ENCODE assay signal across 13 cellular contexts in the genomic region with DNA sequence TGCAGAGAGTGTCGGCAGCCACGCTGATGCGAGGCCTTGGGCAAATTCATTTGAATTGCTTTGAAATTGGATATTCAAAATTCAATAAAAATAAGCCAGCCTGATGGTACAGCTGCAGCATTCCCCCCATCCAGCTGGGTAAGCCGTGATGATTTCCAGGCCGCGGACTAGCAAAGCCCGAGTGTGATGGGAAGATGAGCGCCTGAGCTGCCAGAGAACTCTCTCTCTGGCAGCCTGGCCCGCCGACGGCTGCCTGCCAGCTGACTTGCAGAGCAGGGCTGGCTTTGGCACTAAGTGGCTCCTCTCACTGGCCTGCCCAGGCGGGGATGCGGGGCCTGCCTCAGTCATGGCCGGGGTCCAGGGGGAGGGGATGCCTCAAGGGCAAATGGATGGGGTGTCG.
DNase-seq lines count a peak whose midpoint lies in the region; ATAC-seq, FAIRE-seq and TF ChIP-seq lines count a peak whose summit lies in the region.
"Had no signal": no experiment of that assay in that cellular context is flagged by ENCODE, and none has a peak within 500 bp of the region (broad histone marks: within the 10 kb centered on the region; RNA-seq: fewer than 3 reads in every experiment).

No MANE protein-coding gene starts in this region.

- intact Hi-C loops in testis (cut with DNase I; ENCODE audit: low total_unique reads) = no loop called here

- TF ChIP-seq CTCF in GM23338 (conservative IDR thresholded peaks at IDR 0.05; ENCODE audit: low read depth in 2 of 2) = no peak
- no peak for TF ChIP-seq CTCF in hepatocyte (IDR thresholded peaks at IDR 0.05; ENCODE audit: poor library complexity)
- no peak for TF ChIP-seq CTCF in testis (IDR thresholded peaks at IDR 0.05)

- H3K36me3 Mint-ChIP-seq in GM23338 (ENCODE audit: low read depth) = no peaks in the 10 kb centered on the region
- H3K36me3 Mint-ChIP-seq: activated naive CD8-positive, alpha-beta T cell treated with anti-CD3 and anti-CD28 coated beads, Interleukin-2, amount 10 ng/mL, durations not matched to agents 7 days and 5 days had no signal

- H3K9me3 ChIP-seq in hepatocyte (ENCODE audit: low read depth) (no peaks in the 10 kb centered on the region), testis (no peaks in the 10 kb centered on the region)
- H3K9me3 ChIP-seq: colonic mucosa had no signal

- H3K4me1 Mint-ChIP-seq in GM23338 = peaks cover 14% of the 10 kb centered on the region
- H3K4me1 Mint-ChIP-seq: activated naive CD8-positive, alpha-beta T cell treated with anti-CD3 and anti-CD28 coated beads, Interleukin-2, amount 10 ng/mL, durations not matched to agents 7 days and 5 days had no signal

- whole genome bisulfite sequencing in hepatocyte (ENCODE audit: low lambda C conversion rate, missing lambda C conversion rate) = 59% methylated on average over 15 of the region's 15 CpGs
- 55 to 57% methylated on average over 15 of the region's 15 CpGs for whole genome bisulfite sequencing in testis, 2 donors

- H3K4me3 ChIP-seq in GM23338 (no peak overlapping the region), hepatocyte (no peak overlapping the region), rectal smooth muscle tissue (ENCODE audit: low read length) (no peak overlapping the region), testis (no peak overlapping the region)
- H3K4me3 ChIP-seq: colonic mucosa had no signal

- H3K9ac ChIP-seq in rectal smooth muscle tissue (ENCODE audit: low read length) = no peak overlapping the region

- no peak overlapping the region for H3K4me3 Mint-ChIP-seq in GM23338
- H3K4me3 Mint-ChIP-seq: activated naive CD8-positive, alpha-beta T cell treated with anti-CD3 and anti-CD28 coated beads, Interleukin-2, amount 10 ng/mL, durations not matched to agents 7 days and 5 days had no signal

- no peaks in the 10 kb centered on the region for H3K27me3 ChIP-seq in GM23338 (ENCODE audit: insufficient read depth)
- H3K27me3 ChIP-seq in hepatocyte = no peaks in the 10 kb centered on the region
- H3K27me3 ChIP-seq in rectal smooth muscle tissue (ENCODE audit: control insufficient read depth, insufficient read depth, low read length) = no peaks in the 10 kb centered on the region
- H3K27me3 ChIP-seq in testis = no peaks in the 10 kb centered on the region
- H3K27me3 ChIP-seq: colonic mucosa had no signal

- no peak for FAIRE-seq in RCC 7860 (lab: Jason Lieb, UNC)
- FAIRE-seq: HepG2, small intestine had no signal

- H3K4me1 ChIP-seq in GM23338 (ENCODE audit: insufficient read depth) (no peaks in the 10 kb centered on the region), hepatocyte (ENCODE audit: insufficient read depth) (no peaks in the 10 kb centered on the region), rectal smooth muscle tissue (ENCODE audit: control insufficient read depth, insufficient read depth, low read length) (peaks cover 9% of the 10 kb centered on the region), testis (peaks cover 3% of the 10 kb centered on the region)
- H3K4me1 ChIP-seq: colonic mucosa had no signal

- H3K79me2 ChIP-seq in GM23338 (replicated peaks; ENCODE audit: insufficient read depth) (no peaks in the 10 kb centered on the region), hepatocyte (no peaks in the 10 kb centered on the region)

- no peaks in the 10 kb centered on the region for H3K9me2 ChIP-seq in GM23338 (ENCODE audit: insufficient read depth)
- H3K9me2 ChIP-seq in hepatocyte (replicated peaks; ENCODE audit: insufficient read depth) = no peaks in the 10 kb centered on the region

- H3K4me2 ChIP-seq in GM23338 (no peak overlapping the region), hepatocyte (peak overlapping the region; percentile 51)

- H3K9me3 Mint-ChIP-seq in GM23338 = no peaks in the 10 kb centered on the region
- H3K9me3 Mint-ChIP-seq: activated naive CD8-positive, alpha-beta T cell treated with anti-CD3 and anti-CD28 coated beads, Interleukin-2, amount 10 ng/mL, durations not matched to agents 7 days and 5 days had no signal

- no peaks in the 10 kb centered on the region for H3F3A ChIP-seq in GM23338 (replicated peaks; ENCODE audit: low read depth)

- H3K27ac ChIP-seq in GM23338 (ENCODE audit: low read depth) (no peak overlapping the region), hepatocyte (no peak overlapping the region), rectal smooth muscle tissue (ENCODE audit: low read depth, low read length) (peak overlapping the region; percentile 41), testis (no peak overlapping the region)
- H3K27ac ChIP-seq: colonic mucosa had no signal

- no peak for TF ChIP-seq POLR2A in testis (IDR thresholded peaks at IDR 0.05)

- H2AFZ ChIP-seq in GM23338 (no peak overlapping the region), hepatocyte (no peak overlapping the region)

- peak; percentile 50 for ATAC-seq in GM23338
- no peak for ATAC-seq in HG03354 (IDR thresholded peaks at IDR 0.05; ENCODE audit: poor library complexity, severe bottlenecking, unreplicated experiment)
- no peak for ATAC-seq in GM21576 (IDR thresholded peaks at IDR 0.05; ENCODE audit: unreplicated experiment)
- ATAC-seq: HepG2 had no signal

- H3K27ac Mint-ChIP-seq in GM23338 = no peak overlapping the region
- H3K27ac Mint-ChIP-seq: activated naive CD8-positive, alpha-beta T cell treated with anti-CD3 and anti-CD28 coated beads, Interleukin-2, amount 10 ng/mL, durations not matched to agents 7 days and 5 days had no signal

- no peaks in the 10 kb centered on the region; the same call in 1 of the 2 replicates for H3K36me3 ChIP-seq in GM23338 (ENCODE audit: insufficient read depth)
- no peaks in the 10 kb centered on the region for H3K36me3 ChIP-seq in hepatocyte (replicated peaks; ENCODE audit: insufficient read depth, low read depth)
- H3K36me3 ChIP-seq in rectal smooth muscle tissue (ENCODE audit: control insufficient read depth, insufficient read depth, low read length) = no peaks in the 10 kb centered on the region
- no peaks in the 10 kb centered on the region for H3K36me3 ChIP-seq in testis (ENCODE audit: low read depth, missing control alignments)
- H3K36me3 ChIP-seq: colonic mucosa had no signal

- DNase-seq in GM23338 (ENCODE audit: low spot score) (no peak), anterior cingulate cortex (lab: John Stamatoyannopoulos, UW) (peak in 55 of 58 donors; percentile 13 to 79 (median 55)), hepatocyte (ENCODE audit: low spot score) (peak; percentile 74), RCC 7860 (ENCODE audit: low spot score) (no peak), testis (no peak)
- DNase-seq: activated CD4-positive, CD25-positive, alpha-beta regulatory T cell treated with anti-CD3 and anti-CD28 coated beads, Interleukin-2, amount 50 U/mL, for 72 hours; activated naive CD8-positive, alpha-beta T cell treated with anti-CD3 and anti-CD28 coated beads, Interleukin-2, amount 10 ng/mL, durations not matched to agents 7 days and 5 days; colonic mucosa; small intestine had no signal

- H4K20me1 ChIP-seq in GM23338 (replicated peaks; ENCODE audit: insufficient read depth) = no peaks in the 10 kb centered on the region
- no peaks in the 10 kb centered on the region for H4K20me1 ChIP-seq in hepatocyte (ENCODE audit: insufficient read depth, poor library complexity, severe bottlenecking)

- no peaks in the 10 kb centered on the region for H3K27me3 Mint-ChIP-seq in GM23338 (ENCODE audit: insufficient read depth, low read depth, poor library complexity)

TF ChIP-seq in GM23338, 12 proteins besides CTCF, POLR2A, EP300 and RAD21 (continues in another document):
- no peak for TF ChIP-seq CREB1 (CRISPR knock-in tag; IDR thresholded peaks at IDR 0.05; ENCODE audit: low read depth)

Comparison
In these comparisons a context has a peak if more than half of its experiments do, and no peak if none do; other contexts are left out.
1. DNase-seq: peak in anterior cingulate cortex (55 of 58) and hepatocyte (single experiment); none in GM23338 (single experiment), RCC 7860 (single experiment) and testis (single experiment).